Comparison of ENCODE assay signal across 11 cellular contexts in genomic region chr15:67130673-67131601, GRCh38.
DNase-seq lines count a peak whose midpoint lies in the region; ATAC-seq and TF ChIP-seq lines count a peak whose summit lies in the region.
"Had no signal": no experiment of that assay in that cellular context is flagged by ENCODE, and none has a peak within 500 bp of the region (broad histone marks: within the 10 kb centered on the region; RNA-seq: fewer than 3 reads in every experiment).

No MANE protein-coding gene starts in this region.

- peaks cover 0 to 78% (median 62%) of the 10 kb centered on the region in 4 donors for H3K4me1 ChIP-seq in tibial artery

- ATAC-seq in HG03469 (IDR thresholded peaks at IDR 0.05; ENCODE audit: unreplicated experiment) = no peak

- no peaks in the 10 kb centered on the region for H3K36me3 ChIP-seq in tibial artery

- no peaks in the 10 kb centered on the region for H3K9me3 Mint-ChIP-seq in activated naive CD4-positive, alpha-beta T cell treated with anti-CD3 and anti-CD28 coated beads, Interleukin-2, amount 10 ng/mL, durations not matched to agents 7 days and 5 days

- H3K4me3 ChIP-seq in tibial artery = no peak overlapping the region

- CTCF ChIA-PET in activated naive CD4-positive, alpha-beta T cell treated with anti-CD3 and anti-CD28 coated beads, Interleukin-2, amount 10 ng/mL, durations not matched to agents 7 days and 5 days (lab: Charles Lee) = interaction anchor here (1.6 kb wide), 1 partner anchor 7 kb away, joined by 3 read pairs; no protein-coding TSS in a partner anchor

- H3K4me3 Mint-ChIP-seq in activated naive CD4-positive, alpha-beta T cell treated with anti-CD3 and anti-CD28 coated beads, Interleukin-2, amount 10 ng/mL, durations not matched to agents 7 days and 5 days = no peak overlapping the region

- peaks cover 84% of the 10 kb centered on the region for H3K4me1 Mint-ChIP-seq in activated naive CD4-positive, alpha-beta T cell treated with anti-CD3 and anti-CD28 coated beads, Interleukin-2, amount 10 ng/mL, durations not matched to agents 7 days and 5 days

- peak overlapping the region in 1 of 2 donors; percentile 9 for H3K27ac ChIP-seq in tibial artery

- peaks cover 35% of the 10 kb centered on the region for H3K36me3 Mint-ChIP-seq in activated naive CD4-positive, alpha-beta T cell treated with anti-CD3 and anti-CD28 coated beads, Interleukin-2, amount 10 ng/mL, durations not matched to agents 7 days and 5 days

- no peak for TF ChIP-seq CTCF in tibial artery (IDR thresholded peaks at IDR 0.05)

- no peaks in the 10 kb centered on the region for H3K9me3 ChIP-seq in tibial artery

- H3K27ac Mint-ChIP-seq in activated naive CD4-positive, alpha-beta T cell treated with anti-CD3 and anti-CD28 coated beads, Interleukin-2, amount 10 ng/mL, durations not matched to agents 7 days and 5 days = peak overlapping the region; percentile 39

- no peak for DNase-seq in activated naive CD4-positive, alpha-beta T cell treated with anti-CD3 and anti-CD28 coated beads, Interleukin-2, amount 10 ng/mL, durations not matched to agents 7 days and 5 days
- no peak for DNase-seq in activated naive CD4-positive, alpha-beta T cell treated with Interleukin-2 at 50 U/mL for 16 hours
- DNase-seq in amniotic epithelial cell (ENCODE audit: low read depth) = peak; percentile 92
- DNase-seq in islet precursor cell = peak; percentile 40
- peak; percentile 72 to 76 for DNase-seq in tibial artery
- no peak for DNase-seq in ACHN
- DNase-seq in NCI-H524 (lab: John Stamatoyannopoulos, UW) = no peak
- DNase-seq: activated effector memory CD4-positive, alpha-beta T cell treated with Interleukin-2 at 50 U/mL for 16 hours; GOT3; SW 1271 had no signal

- intact Hi-C loops in tibial artery (cut with DNase I; ENCODE audit: low total_unique reads) = no loop called here

- H3K27me3 ChIP-seq in tibial artery = no peaks in the 10 kb centered on the region

- in situ Hi-C loops in ACHN (cut with HindIII; ENCODE audit: low pct_ligation_motif_present, low pct_unique_long_range_greater_than_20kb, low sequenced_read_pairs) = no loop called here

- no peaks in the 10 kb centered on the region for H3K27me3 Mint-ChIP-seq in activated naive CD4-positive, alpha-beta T cell treated with anti-CD3 and anti-CD28 coated beads, Interleukin-2, amount 10 ng/mL, durations not matched to agents 7 days and 5 days

Comparison
In these comparisons a context has a peak if more than half of its experiments do, and no peak if none do; other contexts are left out.
1. DNase-seq: peak in amniotic epithelial cell (single experiment), islet precursor cell (single experiment) and tibial artery (2 of 2); none in activated naive CD4-positive, alpha-beta T cell treated with anti-CD3 and anti-CD28 coated beads, Interleukin-2, amount 10 ng/mL, durations not matched to agents 7 days and 5 days (single experiment), activated naive CD4-positive, alpha-beta T cell treated with Interleukin-2 at 50 U/mL for 16 hours (single experiment), ACHN (single experiment) and NCI-H524 (0 of 2).